Comparison of ENCODE assay signal across 22 cellular contexts in genomic region chr2:134145519-134145918, GRCh38.
A peak's percentile ranks its signal among the peaks of the same experiment; 100 is the strongest.
DNase-seq lines count a peak whose midpoint lies in the region; ATAC-seq, FAIRE-seq and TF ChIP-seq lines count a peak whose summit lies in the region.
"Had no signal": no experiment of that assay in that cellular context is flagged by ENCODE, and none has a peak within 500 bp of the region (broad histone marks: within the 10 kb centered on the region; RNA-seq: fewer than 3 reads in every experiment).

No MANE protein-coding gene starts in this region.

- POLR2A ChIA-PET in CD8-positive, alpha-beta memory T cell (lab: Charles Lee), result no interaction called here
- POLR2A ChIA-PET in H1 (lab: Charles Lee; ENCODE audit: partially characterized antibody), result no interaction called here
- POLR2A ChIA-PET in naive thymus-derived CD8-positive, alpha-beta T cell (lab: Charles Lee), result no interaction called here

- TF ChIP-seq POLR2A in H1 (IDR thresholded peaks at IDR 0.05; ENCODE audit: control extremely low read depth in 1 of 2, low read depth in 2 of 2, low read length in 2 of 2), result no peak

- no peak overlapping the region for H2BK5ac ChIP-seq in H1 (ENCODE audit: low read depth, low read length)

- no peak overlapping the region for H2BK20ac ChIP-seq in H1 (ENCODE audit: low read length)

- no peak overlapping the region for H3K4ac ChIP-seq in H1 (replicated peaks; ENCODE audit: insufficient read length, low read depth, low read length)

- no peak overlapping the region for H4K8ac ChIP-seq in H1 (ENCODE audit: extremely low read depth, insufficient read depth, low read length)

- no peak overlapping the region for H3K18ac ChIP-seq in H1 (ENCODE audit: extremely low read depth, low read length)

- peaks cover 28% of the 10 kb centered on the region for H3K4me1 ChIP-seq in CD8-positive, alpha-beta memory T cell (ENCODE audit: insufficient read depth, low read length)
- peaks cover 4 to 18% (median 17%) of the 10 kb centered on the region in 4 experiments for H3K4me1 ChIP-seq in H1 (replicated peaks in 1 of 4; ENCODE audit: control insufficient read depth in 3 of 4, insufficient read depth in 4 of 4, low read length in 3 of 4)
- H3K4me1 ChIP-seq: BE2C had no signal

- H3K9me3 Mint-ChIP-seq in CD8-positive, alpha-beta memory T cell, result no peaks in the 10 kb centered on the region
- H3K9me3 Mint-ChIP-seq in naive thymus-derived CD8-positive, alpha-beta T cell, result no peaks in the 10 kb centered on the region
- H3K9me3 Mint-ChIP-seq in activated naive CD8-positive, alpha-beta T cell treated with anti-CD3 and anti-CD28 coated beads, Interleukin-2, amount 50 U/mL, for 24 hours, result no peaks in the 10 kb centered on the region

- no peak overlapping the region for H2AK5ac ChIP-seq in H1 (ENCODE audit: low read depth, low read length)

- H3K14ac ChIP-seq in H1 (ENCODE audit: insufficient read length), result no peak overlapping the region

- peaks cover 2 to 8% of the 10 kb centered on the region in 2 experiments for H4K20me1 ChIP-seq in H1 (replicated peaks in 1 of 2; ENCODE audit: control insufficient read depth in 1 of 2, insufficient read depth in 2 of 2, low read length in 2 of 2)

- peaks cover 15% of the 10 kb centered on the region; the same call in 1 of the 2 replicates for H3K79me1 ChIP-seq in H1 (ENCODE audit: low read depth, low read length)

- H3K56ac ChIP-seq in H1 (replicated peaks; ENCODE audit: insufficient read length, low read depth, low read length), result no peak overlapping the region

- 95 to 100% methylated on average over 1 to 5 of the region's 5 CpGs for WGBS in H1 (ENCODE audit: extremely low coverage in 1 of 2, insufficient coverage in 1 of 2, insufficient read length in 1 of 2, insufficient replicate concordance in 2 of 2, low coverage in 1 of 2, low lambda C conversion rate in 2 of 2, missing lambda C conversion rate in 1 of 2), 2 experiments

- no peak overlapping the region for H3K4me3 ChIP-seq in CD8-positive, alpha-beta memory T cell (ENCODE audit: low read length)
- no peak overlapping the region for H3K4me3 ChIP-seq in H1 (ENCODE audit: extremely low read depth in 1 of 4, insufficient read depth in 2 of 4, low read depth in 3 of 4, low read length in 4 of 4)
- H3K4me3 ChIP-seq: PC-9 had no signal

- H3K27me3 ChIP-seq in CD8-positive, alpha-beta memory T cell (ENCODE audit: insufficient read depth, low read length, poor library complexity, severe bottlenecking), result no peaks in the 10 kb centered on the region
- no peaks in the 10 kb centered on the region for H3K27me3 ChIP-seq in H1 (replicated peaks in 1 of 4; ENCODE audit: control insufficient read depth in 3 of 4, extremely low read depth in 1 of 4, insufficient read depth in 3 of 4, low read length in 3 of 4)
- H3K27me3 ChIP-seq: BE2C had no signal

- H3K4me1 Mint-ChIP-seq in CD8-positive, alpha-beta memory T cell, result peaks cover 84 to 97% (median 94%) of the 10 kb centered on the region in 3 donors
- H3K4me1 Mint-ChIP-seq in T-helper 17 cell, result peaks cover 68% of the 10 kb centered on the region
- H3K4me1 Mint-ChIP-seq in naive thymus-derived CD8-positive, alpha-beta T cell, result peaks cover 52 to 84% (median 79%) of the 10 kb centered on the region in 4 donors
- peaks cover 76% of the 10 kb centered on the region for H3K4me1 Mint-ChIP-seq in activated naive CD8-positive, alpha-beta T cell treated with anti-CD3 and anti-CD28 coated beads, Interleukin-2, amount 50 U/mL, for 24 hours

- H3K23ac ChIP-seq in H1 (ENCODE audit: insufficient read length), result no peak overlapping the region

- peaks cover 0 to 82% of the 10 kb centered on the region in 2 experiments; a peak in 2 of 4 replicates for H3K79me2 ChIP-seq in H1 (ENCODE audit: control insufficient read depth in 1 of 2, insufficient read depth in 2 of 2, low read length in 2 of 2)

- H3K27me3 Mint-ChIP-seq in CD8-positive, alpha-beta memory T cell, result peaks cover 0 to 2% of the 10 kb centered on the region in 2 donors
- no peaks in the 10 kb centered on the region for H3K27me3 Mint-ChIP-seq in T-helper 17 cell
- no peaks in the 10 kb centered on the region for H3K27me3 Mint-ChIP-seq in naive thymus-derived CD8-positive, alpha-beta T cell
- no peaks in the 10 kb centered on the region for H3K27me3 Mint-ChIP-seq in activated naive CD8-positive, alpha-beta T cell treated with anti-CD3 and anti-CD28 coated beads, Interleukin-2, amount 50 U/mL, for 24 hours

- H4K91ac ChIP-seq in H1 (replicated peaks; ENCODE audit: insufficient read length, low read length), result no peak overlapping the region

- DNase-seq in CD8-positive, alpha-beta memory T cell, result no peak
- DNase-seq in T-helper 17 cell (no peak), H1 (ENCODE audit: low read depth in 1 of 2, low spot score in 2 of 2) (no peak), NCI-H146 (lab: John Stamatoyannopoulos, UW) (no peak), D341Med (ENCODE audit: low spot score) (no peak)
- DNase-seq in naive thymus-derived CD8-positive, alpha-beta T cell, result no peak
- no peak for DNase-seq in activated naive CD8-positive, alpha-beta T cell treated with anti-CD3 and anti-CD28 coated beads, Interleukin-2, amount 50 U/mL, for 24 hours
- DNase-seq: BE2C, GF-D8, KBM-7, MV-4-11, NCI-H1436, NCI-H2029 treated with DMSO at 0.1 percent for 48 hours, NCI-H510A, NCI-H774, PC-9, SW 1271 had no signal

- no peaks in the 10 kb centered on the region for H3K9me3 ChIP-seq in CD8-positive, alpha-beta memory T cell (ENCODE audit: low read length)
- no peaks in the 10 kb centered on the region for H3K9me3 ChIP-seq in T-helper 17 cell (ENCODE audit: control insufficient read depth, low read length, poor library complexity, severe bottlenecking)
- H3K9me3 ChIP-seq in H1 (ENCODE audit: insufficient read depth in 2 of 2, low read depth in 1 of 2, low read length in 1 of 2), result no peaks in the 10 kb centered on the region
- H3K9me3 ChIP-seq: BE2C had no signal

- CTCF ChIA-PET in CD8-positive, alpha-beta memory T cell (lab: Charles Lee), result no interaction called here
- CTCF ChIA-PET in H1 (lab: Charles Lee; ENCODE audit: partially characterized antibody), result interaction anchor here (1.4 kb wide), 1 partner anchor 25 kb away, joined by 4 read pairs; no protein-coding TSS in a partner anchor

- H3K4me3 Mint-ChIP-seq in CD8-positive, alpha-beta memory T cell, result no peak overlapping the region
- H3K4me3 Mint-ChIP-seq in T-helper 17 cell, result peak overlapping the region; percentile 12
- H3K4me3 Mint-ChIP-seq in naive thymus-derived CD8-positive, alpha-beta T cell, result no peak overlapping the region
- H3K4me3 Mint-ChIP-seq in activated naive CD8-positive, alpha-beta T cell treated with anti-CD3 and anti-CD28 coated beads, Interleukin-2, amount 50 U/mL, for 24 hours, result no peak overlapping the region

- no peak for FAIRE-seq in H1 (lab: Jason Lieb, UNC)
- FAIRE-seq: GM12892, H54, HTR-8/SVneo had no signal

- TF ChIP-seq RAD21 in H1 (IDR thresholded peaks at IDR 0.05 in 1 of 2, conservative IDR thresholded peaks at IDR 0.05 in 1 of 2; ENCODE audit: low read depth in 2 of 2, low read length in 2 of 2), result no peak

- H3K9ac ChIP-seq in H1 (replicated peaks in 1 of 4; ENCODE audit: extremely low read depth in 1 of 4, low read depth in 3 of 4, low read length in 3 of 4), result no peak overlapping the region

- no peak overlapping the region for H3K27ac ChIP-seq in CD8-positive, alpha-beta memory T cell (ENCODE audit: low read depth, low read length)
- H3K27ac ChIP-seq in H1 (ENCODE audit: low read depth, low read length), result no peak overlapping the region
- H3K27ac ChIP-seq: HL-60, PC-9 had no signal

- H3K23me2 ChIP-seq in H1 (ENCODE audit: low read depth, low read length), result no peaks in the 10 kb centered on the region; the same call in 1 of the 2 replicates

- no peak overlapping the region for H2BK12ac ChIP-seq in H1 (ENCODE audit: low read depth, low read length)

- no peak for TF ChIP-seq EP300 in H1 (IDR thresholded peaks at IDR 0.05; ENCODE audit: borderline replicate concordance in 1 of 2, low read depth in 2 of 2, low read length in 2 of 2)

- H4K5ac ChIP-seq in H1 (ENCODE audit: insufficient read length, low read depth, low read length), result no peak overlapping the region

- no peak overlapping the region for H2BK120ac ChIP-seq in H1 (replicated peaks; ENCODE audit: low read depth, low read length)

- H3K4me2 ChIP-seq in H1 (ENCODE audit: insufficient read depth in 1 of 2, low read depth in 2 of 2, low read length in 2 of 2), result no peak overlapping the region
- H3K4me2 ChIP-seq: PC-9 had no signal

- H3K36me3 Mint-ChIP-seq in CD8-positive, alpha-beta memory T cell, result peaks cover 0 to 34% (median 4%) of the 10 kb centered on the region in 3 donors
- H3K36me3 Mint-ChIP-seq in T-helper 17 cell (ENCODE audit: low read depth), result peaks cover 7% of the 10 kb centered on the region
- peaks cover 0 to 9% (median 4%) of the 10 kb centered on the region in 3 donors for H3K36me3 Mint-ChIP-seq in naive thymus-derived CD8-positive, alpha-beta T cell
- H3K36me3 Mint-ChIP-seq in activated naive CD8-positive, alpha-beta T cell treated with anti-CD3 and anti-CD28 coated beads, Interleukin-2, amount 50 U/mL, for 24 hours (ENCODE audit: low read depth), result peaks cover 3% of the 10 kb centered on the region

- no peak overlapping the region for H2BK15ac ChIP-seq in H1 (ENCODE audit: low read length)

- ATAC-seq in T-helper 17 cell (no peak), HG02884 (IDR thresholded peaks at IDR 0.05; ENCODE audit: unreplicated experiment) (no peak)
- no peak for ATAC-seq in naive thymus-derived CD8-positive, alpha-beta T cell
- ATAC-seq in activated naive CD8-positive, alpha-beta T cell treated with anti-CD3 and anti-CD28 coated beads, Interleukin-2, amount 50 U/mL, for 24 hours, result no peak

- TF ChIP-seq CTCF in H1 (IDR thresholded peaks at IDR 0.05; ENCODE audit: control extremely low read depth in 1 of 3, insufficient read depth in 1 of 3, low read depth in 1 of 3, low read length in 3 of 3), result no peak

- no peaks in the 10 kb centered on the region for H3K36me3 ChIP-seq in CD8-positive, alpha-beta memory T cell (ENCODE audit: insufficient read depth, low read length)
- no peaks in the 10 kb centered on the region for H3K36me3 ChIP-seq in H1 (ENCODE audit: control insufficient read depth in 2 of 4, insufficient read depth in 4 of 4, low read length in 3 of 4)
- H3K36me3 ChIP-seq: BE2C had no signal

- no peak overlapping the region for H2AFZ ChIP-seq in H1 (ENCODE audit: low read length)
- H2AFZ ChIP-seq: PC-9 had no signal

- peak overlapping the region in 7 of 8 donors; percentile 8 to 84 (median 66) for H3K27ac Mint-ChIP-seq in CD8-positive, alpha-beta memory T cell
- H3K27ac Mint-ChIP-seq in T-helper 17 cell, result peak overlapping the region; percentile 83
- peak overlapping the region; percentile 2 to 78 (median 41) for H3K27ac Mint-ChIP-seq in naive thymus-derived CD8-positive, alpha-beta T cell
- no peak overlapping the region for H3K27ac Mint-ChIP-seq in activated naive CD8-positive, alpha-beta T cell treated with anti-CD3 and anti-CD28 coated beads, Interleukin-2, amount 50 U/mL, for 24 hours

TF ChIP-seq in H1, 55 proteins besides CTCF, POLR2A, EP300 and RAD21:
- no peak for TF ChIP-seq SP4 (IDR thresholded peaks at IDR 0.05; ENCODE audit: low read length)
- no peak for TF ChIP-seq SP1 (IDR thresholded peaks at IDR 0.05; ENCODE audit: low read depth, low read length)
- peak; percentile 34; the same call in 1 of the 2 replicates for TF ChIP-seq KDM1A (IDR thresholded peaks at IDR 0.05; ENCODE audit: borderline replicate concordance, low read length)
